ENCODE assay signal across 1 cellular context in the genomic region with DNA sequence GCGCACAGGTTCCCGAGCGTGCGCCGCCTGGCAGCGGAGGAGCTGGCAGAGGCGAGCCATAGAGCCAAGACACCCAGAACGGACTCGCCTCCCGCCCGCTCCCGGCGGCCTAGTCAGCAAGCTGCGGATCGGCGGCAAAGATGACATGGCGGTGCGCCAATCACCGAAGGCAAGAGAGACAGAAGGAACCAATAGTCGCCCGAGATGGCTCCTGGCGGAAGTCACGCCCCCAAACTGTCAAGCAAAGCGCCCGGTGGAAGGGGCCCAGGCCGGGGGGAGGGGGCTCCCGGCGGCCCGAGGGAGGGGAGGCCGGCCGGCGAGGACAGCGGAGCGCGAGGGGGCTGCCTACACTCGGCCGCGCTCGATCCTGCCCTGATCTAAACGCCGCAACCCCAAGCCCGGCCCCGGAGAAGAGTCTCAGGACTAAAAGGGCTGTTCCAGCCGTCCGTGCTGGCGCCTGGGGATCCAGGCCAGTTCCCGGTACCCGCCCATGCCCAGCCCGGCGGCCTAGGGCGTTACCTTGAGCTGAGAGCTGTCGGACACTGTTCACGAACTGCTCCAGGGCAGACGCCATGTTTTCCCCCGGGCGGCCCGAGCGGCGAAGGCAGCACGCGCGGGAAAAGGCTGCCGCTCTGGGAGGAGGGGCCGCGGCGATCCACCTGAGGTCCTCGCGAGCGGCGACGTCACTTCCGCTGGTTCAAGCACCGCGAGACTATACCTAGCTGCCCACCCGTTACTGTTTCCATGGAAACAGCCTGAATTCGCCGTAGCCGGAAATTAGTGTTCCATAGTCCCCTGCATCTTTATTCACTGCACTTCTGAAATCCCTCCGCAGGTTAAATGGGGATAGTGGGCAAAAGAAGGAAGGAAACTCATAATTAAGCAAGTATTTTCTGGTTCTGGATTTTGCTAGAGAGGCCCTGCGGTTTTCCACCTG.
TF ChIP-seq lines count a peak whose summit lies in the region.

A gene (minus strand): TSS at position 634 of the 937 bp plus-strand sequence. CDS start 60 bp downstream, at position 574.

TF ChIP-seq in HepG2, 621 proteins besides CTCF, POLR2A, EP300 and RAD21 (continued from another document and continues in another):
- TF ChIP-seq, protein P1, sequence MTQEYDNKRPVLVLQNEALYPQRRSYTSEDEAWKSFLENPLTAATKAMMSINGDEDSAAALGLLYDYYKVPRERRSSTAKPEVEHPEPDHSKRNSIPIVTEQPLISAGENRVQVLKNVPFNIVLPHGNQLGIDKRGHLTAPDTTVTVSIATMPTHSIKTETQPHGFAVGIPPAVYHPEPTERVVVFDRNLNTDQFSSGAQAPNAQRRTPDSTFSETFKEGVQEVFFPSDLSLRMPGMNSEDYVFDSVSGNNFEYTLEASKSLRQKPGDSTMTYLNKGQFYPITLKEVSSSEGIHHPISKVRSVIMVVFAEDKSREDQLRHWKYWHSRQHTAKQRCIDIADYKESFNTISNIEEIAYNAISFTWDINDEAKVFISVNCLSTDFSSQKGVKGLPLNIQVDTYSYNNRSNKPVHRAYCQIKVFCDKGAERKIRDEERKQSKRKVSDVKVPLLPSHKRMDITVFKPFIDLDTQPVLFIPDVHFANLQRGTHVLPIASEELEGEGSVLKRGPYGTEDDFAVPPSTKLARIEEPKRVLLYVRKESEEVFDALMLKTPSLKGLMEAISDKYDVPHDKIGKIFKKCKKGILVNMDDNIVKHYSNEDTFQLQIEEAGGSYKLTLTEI (CRISPR knock-in tag; conservative IDR thresholded peaks at IDR 0.05) = no peak
- TF ChIP-seq PPARG (CRISPR knock-in tag; conservative IDR thresholded peaks at IDR 0.05) = 0 out of 2 replicates have a peak, but pooled peaks have one; percentile 19
- peak; percentile 86; the same call in 1 of the 2 replicates for TF ChIP-seq CAMTA2 (CRISPR knock-in tag; IDR thresholded peaks at IDR 0.05; ENCODE audit: borderline replicate concordance)
- TF ChIP-seq ZSCAN25 (CRISPR knock-in tag; IDR thresholded peaks at IDR 0.05) = peak; percentile 64; the same call in 1 of the 2 replicates
- TF ChIP-seq ZNF235 (CRISPR knock-in tag; IDR thresholded peaks at IDR 0.05; ENCODE audit: borderline replicate concordance) = peak; percentile 81; the same call in 1 of the 2 replicates
- no peak for TF ChIP-seq ZNF724P (CRISPR knock-in tag; IDR thresholded peaks at IDR 0.05; ENCODE audit: borderline replicate concordance)
- 0 out of 2 replicates have a peak, but pooled peaks have one; percentile 51 for TF ChIP-seq DNMT3B (CRISPR knock-in tag; conservative IDR thresholded peaks at IDR 0.05)
- peak; percentile 89; the same call in 1 of the 3 replicates for TF ChIP-seq MXI1 (IDR thresholded peaks at IDR 0.05; ENCODE audit: borderline replicate concordance, low read depth, low read length)
- no peak for TF ChIP-seq ZNF30 (CRISPR knock-in tag; IDR thresholded peaks at IDR 0.05)
- no peak for TF ChIP-seq HNRNPUL1 (IDR thresholded peaks at IDR 0.05; ENCODE audit: low read depth, low read length)
- peak; percentile 71 for TF ChIP-seq ZSCAN31 (CRISPR knock-in tag; IDR thresholded peaks at IDR 0.05; ENCODE audit: low read depth)
- TF ChIP-seq, protein P2, sequence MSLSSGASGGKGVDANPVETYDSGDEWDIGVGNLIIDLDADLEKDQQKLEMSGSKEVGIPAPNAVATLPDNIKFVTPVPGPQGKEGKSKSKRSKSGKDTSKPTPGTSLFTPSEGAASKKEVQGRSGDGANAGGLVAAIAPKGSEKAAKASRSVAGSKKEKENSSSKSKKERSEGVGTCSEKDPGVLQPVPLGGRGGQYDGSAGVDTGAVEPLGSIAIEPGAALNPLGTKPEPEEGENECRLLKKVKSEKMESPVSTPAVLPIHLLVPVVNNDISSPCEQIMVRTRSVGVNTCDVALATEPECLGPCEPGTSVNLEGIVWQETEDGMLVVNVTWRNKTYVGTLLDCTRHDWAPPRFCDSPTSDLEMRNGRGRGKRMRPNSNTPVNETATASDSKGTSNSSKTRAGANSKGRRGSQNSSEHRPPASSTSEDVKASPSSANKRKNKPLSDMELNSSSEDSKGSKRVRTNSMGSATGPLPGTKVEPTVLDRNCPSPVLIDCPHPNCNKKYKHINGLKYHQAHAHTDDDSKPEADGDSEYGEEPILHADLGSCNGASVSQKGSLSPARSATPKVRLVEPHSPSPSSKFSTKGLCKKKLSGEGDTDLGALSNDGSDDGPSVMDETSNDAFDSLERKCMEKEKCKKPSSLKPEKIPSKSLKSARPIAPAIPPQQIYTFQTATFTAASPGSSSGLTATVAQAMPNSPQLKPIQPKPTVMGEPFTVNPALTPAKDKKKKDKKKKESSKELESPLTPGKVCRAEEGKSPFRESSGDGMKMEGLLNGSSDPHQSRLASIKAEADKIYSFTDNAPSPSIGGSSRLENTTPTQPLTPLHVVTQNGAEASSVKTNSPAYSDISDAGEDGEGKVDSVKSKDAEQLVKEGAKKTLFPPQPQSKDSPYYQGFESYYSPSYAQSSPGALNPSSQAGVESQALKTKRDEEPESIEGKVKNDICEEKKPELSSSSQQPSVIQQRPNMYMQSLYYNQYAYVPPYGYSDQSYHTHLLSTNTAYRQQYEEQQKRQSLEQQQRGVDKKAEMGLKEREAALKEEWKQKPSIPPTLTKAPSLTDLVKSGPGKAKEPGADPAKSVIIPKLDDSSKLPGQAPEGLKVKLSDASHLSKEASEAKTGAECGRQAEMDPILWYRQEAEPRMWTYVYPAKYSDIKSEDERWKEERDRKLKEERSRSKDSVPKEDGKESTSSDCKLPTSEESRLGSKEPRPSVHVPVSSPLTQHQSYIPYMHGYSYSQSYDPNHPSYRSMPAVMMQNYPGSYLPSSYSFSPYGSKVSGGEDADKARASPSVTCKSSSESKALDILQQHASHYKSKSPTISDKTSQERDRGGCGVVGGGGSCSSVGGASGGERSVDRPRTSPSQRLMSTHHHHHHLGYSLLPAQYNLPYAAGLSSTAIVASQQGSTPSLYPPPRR (CRISPR knock-in tag; IDR thresholded peaks at IDR 0.05; ENCODE audit: borderline replicate concordance) = no peak
- TF ChIP-seq PCBP2 (optimal IDR thresholded peaks at IDR 0.05; ENCODE audit: low read depth, low read length, poor library complexity, severe bottlenecking) = no peak
- TF ChIP-seq YEATS4 (CRISPR knock-in tag; IDR thresholded peaks at IDR 0.05; ENCODE audit: borderline replicate concordance) = peak; percentile 88
- TF ChIP-seq KLF16 (CRISPR knock-in tag; IDR thresholded peaks at IDR 0.05) = peak in 1 of 2 experiments; percentile 60; a peak in 2 of 4 replicates
- TF ChIP-seq, protein P3, sequence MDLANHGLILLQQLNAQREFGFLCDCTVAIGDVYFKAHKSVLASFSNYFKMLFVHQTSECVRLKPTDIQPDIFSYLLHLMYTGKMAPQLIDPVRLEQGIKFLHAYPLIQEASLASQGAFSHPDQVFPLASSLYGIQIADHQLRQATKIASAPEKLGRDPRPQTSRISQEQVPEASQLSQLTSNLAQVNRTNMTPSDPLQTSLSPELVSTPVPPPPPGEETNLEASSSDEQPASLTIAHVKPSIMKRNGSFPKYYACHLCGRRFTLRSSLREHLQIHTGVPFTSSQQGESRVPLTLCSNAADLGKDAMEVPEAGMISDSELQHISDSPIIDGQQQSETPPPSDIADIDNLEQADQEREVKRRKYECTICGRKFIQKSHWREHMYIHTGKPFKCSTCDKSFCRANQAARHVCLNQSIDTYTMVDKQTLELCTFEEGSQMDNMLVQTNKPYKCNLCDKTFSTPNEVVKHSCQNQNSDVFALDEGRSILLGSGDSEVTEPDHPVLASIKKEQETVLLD (CRISPR knock-in tag; IDR thresholded peaks at IDR 0.05; ENCODE audit: low read depth) = peak; percentile 76
- TF ChIP-seq ZNF432 (CRISPR knock-in tag; IDR thresholded peaks at IDR 0.05; ENCODE audit: borderline replicate concordance) = no peak
- TF ChIP-seq, protein P4, sequence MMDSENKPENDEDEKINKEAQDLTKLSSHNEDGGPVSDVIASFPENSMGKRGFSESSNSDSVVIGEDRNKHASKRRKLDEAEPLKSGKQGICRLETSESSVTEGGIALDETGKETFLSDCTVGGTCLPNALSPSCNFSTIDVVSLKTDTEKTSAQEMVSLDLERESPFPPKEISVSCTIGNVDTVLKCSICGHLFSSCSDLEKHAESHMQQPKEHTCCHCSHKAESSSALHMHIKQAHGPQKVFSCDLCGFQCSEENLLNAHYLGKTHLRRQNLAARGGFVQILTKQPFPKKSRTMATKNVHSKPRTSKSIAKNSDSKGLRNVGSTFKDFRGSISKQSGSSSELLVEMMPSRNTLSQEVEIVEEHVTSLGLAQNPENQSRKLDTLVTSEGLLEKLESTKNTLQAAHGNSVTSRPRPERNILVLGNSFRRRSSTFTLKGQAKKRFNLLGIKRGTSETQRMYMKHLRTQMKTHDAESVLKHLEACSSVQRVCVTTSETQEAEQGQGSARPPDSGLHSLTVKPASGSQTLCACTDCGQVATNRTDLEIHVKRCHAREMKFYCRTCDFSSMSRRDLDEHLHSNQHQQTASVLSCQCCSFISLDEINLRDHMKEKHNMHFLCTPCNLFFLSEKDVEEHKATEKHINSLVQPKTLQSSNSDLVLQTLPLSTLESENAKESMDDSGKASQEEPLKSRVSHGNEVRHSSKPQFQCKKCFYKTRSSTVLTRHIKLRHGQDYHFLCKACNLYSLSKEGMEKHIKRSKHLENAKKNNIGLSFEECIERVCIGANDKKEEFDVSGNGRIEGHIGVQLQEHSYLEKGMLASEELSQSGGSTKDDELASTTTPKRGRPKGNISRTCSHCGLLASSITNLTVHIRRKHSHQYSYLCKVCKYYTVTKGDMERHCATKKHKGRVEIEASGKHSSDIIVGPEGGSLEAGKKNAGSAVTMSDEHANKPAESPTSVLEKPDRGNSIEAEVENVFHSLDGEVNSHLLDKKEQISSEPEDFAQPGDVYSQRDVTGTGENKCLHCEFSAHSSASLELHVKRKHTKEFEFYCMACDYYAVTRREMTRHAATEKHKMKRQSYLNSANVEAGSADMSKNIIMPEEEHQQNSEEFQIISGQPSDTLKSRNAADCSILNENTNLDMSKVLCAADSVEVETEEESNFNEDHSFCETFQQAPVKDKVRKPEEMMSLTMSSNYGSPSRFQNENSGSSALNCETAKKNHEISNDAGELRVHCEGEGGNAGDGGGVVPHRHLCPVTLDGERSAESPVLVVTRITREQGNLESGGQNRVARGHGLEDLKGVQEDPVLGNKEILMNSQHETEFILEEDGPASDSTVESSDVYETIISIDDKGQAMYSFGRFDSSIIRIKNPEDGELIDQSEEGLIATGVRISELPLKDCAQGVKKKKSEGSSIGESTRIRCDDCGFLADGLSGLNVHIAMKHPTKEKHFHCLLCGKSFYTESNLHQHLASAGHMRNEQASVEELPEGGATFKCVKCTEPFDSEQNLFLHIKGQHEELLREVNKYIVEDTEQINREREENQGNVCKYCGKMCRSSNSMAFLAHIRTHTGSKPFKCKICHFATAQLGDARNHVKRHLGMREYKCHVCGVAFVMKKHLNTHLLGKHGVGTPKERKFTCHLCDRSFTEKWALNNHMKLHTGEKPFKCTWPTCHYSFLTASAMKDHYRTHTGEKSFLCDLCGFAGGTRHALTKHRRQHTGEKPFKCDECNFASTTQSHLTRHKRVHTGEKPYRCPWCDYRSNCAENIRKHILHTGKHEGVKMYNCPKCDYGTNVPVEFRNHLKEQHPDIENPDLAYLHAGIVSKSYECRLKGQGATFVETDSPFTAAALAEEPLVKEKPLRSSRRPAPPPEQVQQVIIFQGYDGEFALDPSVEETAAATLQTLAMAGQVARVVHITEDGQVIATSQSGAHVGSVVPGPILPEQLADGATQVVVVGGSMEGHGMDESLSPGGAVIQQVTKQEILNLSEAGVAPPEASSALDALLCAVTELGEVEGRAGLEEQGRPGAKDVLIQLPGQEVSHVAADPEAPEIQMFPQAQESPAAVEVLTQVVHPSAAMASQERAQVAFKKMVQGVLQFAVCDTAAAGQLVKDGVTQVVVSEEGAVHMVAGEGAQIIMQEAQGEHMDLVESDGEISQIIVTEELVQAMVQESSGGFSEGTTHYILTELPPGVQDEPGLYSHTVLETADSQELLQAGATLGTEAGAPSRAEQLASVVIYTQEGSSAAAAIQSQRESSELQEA (CRISPR knock-in tag; IDR thresholded peaks at IDR 0.05; ENCODE audit: not compliant biosample characterization) = peak; percentile 83
- TF ChIP-seq, protein P5, sequence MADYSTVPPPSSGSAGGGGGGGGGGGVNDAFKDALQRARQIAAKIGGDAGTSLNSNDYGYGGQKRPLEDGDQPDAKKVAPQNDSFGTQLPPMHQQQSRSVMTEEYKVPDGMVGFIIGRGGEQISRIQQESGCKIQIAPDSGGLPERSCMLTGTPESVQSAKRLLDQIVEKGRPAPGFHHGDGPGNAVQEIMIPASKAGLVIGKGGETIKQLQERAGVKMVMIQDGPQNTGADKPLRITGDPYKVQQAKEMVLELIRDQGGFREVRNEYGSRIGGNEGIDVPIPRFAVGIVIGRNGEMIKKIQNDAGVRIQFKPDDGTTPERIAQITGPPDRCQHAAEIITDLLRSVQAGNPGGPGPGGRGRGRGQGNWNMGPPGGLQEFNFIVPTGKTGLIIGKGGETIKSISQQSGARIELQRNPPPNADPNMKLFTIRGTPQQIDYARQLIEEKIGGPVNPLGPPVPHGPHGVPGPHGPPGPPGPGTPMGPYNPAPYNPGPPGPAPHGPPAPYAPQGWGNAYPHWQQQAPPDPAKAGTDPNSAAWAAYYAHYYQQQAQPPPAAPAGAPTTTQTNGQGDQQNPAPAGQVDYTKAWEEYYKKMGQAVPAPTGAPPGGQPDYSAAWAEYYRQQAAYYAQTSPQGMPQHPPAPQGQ (CRISPR knock-in tag; IDR thresholded peaks at IDR 0.05; ENCODE audit: borderline replicate concordance) = no peak
- TF ChIP-seq ZNF556 (CRISPR knock-in tag; IDR thresholded peaks at IDR 0.05; ENCODE audit: borderline replicate concordance) = 0 out of 2 replicates have a peak, but pooled peaks have one; percentile 46
- peak; percentile 94 for TF ChIP-seq DMAP1 (CRISPR knock-in tag; IDR thresholded peaks at IDR 0.05)
- TF ChIP-seq JUND (CRISPR knock-in tag; IDR thresholded peaks at IDR 0.05) = no peak
- no peak for TF ChIP-seq ZNF510 (CRISPR knock-in tag; IDR thresholded peaks at IDR 0.05; ENCODE audit: low read depth)
- TF ChIP-seq ZNF773 (CRISPR knock-in tag; IDR thresholded peaks at IDR 0.05; ENCODE audit: borderline replicate concordance) = no peak
- TF ChIP-seq MBD4 (IDR thresholded peaks at IDR 0.05; ENCODE audit: borderline replicate concordance, low read length) = no peak
- TF ChIP-seq, protein P6, sequence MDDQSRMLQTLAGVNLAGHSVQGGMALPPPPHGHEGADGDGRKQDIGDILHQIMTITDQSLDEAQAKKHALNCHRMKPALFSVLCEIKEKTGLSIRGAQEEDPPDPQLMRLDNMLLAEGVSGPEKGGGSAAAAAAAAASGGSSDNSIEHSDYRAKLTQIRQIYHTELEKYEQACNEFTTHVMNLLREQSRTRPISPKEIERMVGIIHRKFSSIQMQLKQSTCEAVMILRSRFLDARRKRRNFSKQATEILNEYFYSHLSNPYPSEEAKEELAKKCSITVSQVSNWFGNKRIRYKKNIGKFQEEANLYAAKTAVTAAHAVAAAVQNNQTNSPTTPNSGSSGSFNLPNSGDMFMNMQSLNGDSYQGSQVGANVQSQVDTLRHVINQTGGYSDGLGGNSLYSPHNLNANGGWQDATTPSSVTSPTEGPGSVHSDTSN (CRISPR knock-in tag; IDR thresholded peaks at IDR 0.05; ENCODE audit: borderline replicate concordance) = 0 out of 2 replicates have a peak, but pooled peaks have one; percentile 19
- TF ChIP-seq NR2C2 (CRISPR knock-in tag; IDR thresholded peaks at IDR 0.05; ENCODE audit: borderline replicate concordance) = peak; percentile 28; the same call in 1 of the 2 replicates
- TF ChIP-seq, protein P7, sequence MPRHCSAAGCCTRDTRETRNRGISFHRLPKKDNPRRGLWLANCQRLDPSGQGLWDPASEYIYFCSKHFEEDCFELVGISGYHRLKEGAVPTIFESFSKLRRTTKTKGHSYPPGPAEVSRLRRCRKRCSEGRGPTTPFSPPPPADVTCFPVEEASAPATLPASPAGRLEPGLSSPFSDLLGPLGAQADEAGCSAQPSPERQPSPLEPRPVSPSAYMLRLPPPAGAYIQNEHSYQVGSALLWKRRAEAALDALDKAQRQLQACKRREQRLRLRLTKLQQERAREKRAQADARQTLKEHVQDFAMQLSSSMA (CRISPR knock-in tag; IDR thresholded peaks at IDR 0.05) = no peak
